Comparison of ENCODE assay signal across 27 cellular contexts in genomic region chr11:35986958-35987357, GRCh38. TPM values are rescaled to one million over a fixed set of nuclear protein-coding genes. Genes with fewer than 3 reads are reported as not detected.
"Had no signal": no experiment of that assay in that cellular context is flagged by ENCODE, and none has a peak within 500 bp of the region (broad histone marks: within the 10 kb centered on the region; RNA-seq: fewer than 3 reads in every experiment).

No MANE protein-coding gene starts in this region.

- H3K4me3 Mint-ChIP-seq: activated CD4-positive, alpha-beta memory T cell treated with anti-CD3 and anti-CD28 coated beads for 36 hours; activated CD4-positive, alpha-beta T cell treated with anti-CD3 and anti-CD28 coated beads, Interleukin-2, amount 10 ng/mL, durations not matched to agents 7 days and 5 days; activated naive CD8-positive, alpha-beta T cell treated with anti-CD3 and anti-CD28 coated beads, Interleukin-2, amount 50 U/mL, for 24 hours; activated T-cell treated with anti-CD3 and anti-CD28 coated beads, Interleukin-2, amount 50 U/mL, for 4 hours; T-cell had no signal

- H3K27ac Mint-ChIP-seq: activated CD4-positive, alpha-beta memory T cell treated with anti-CD3 and anti-CD28 coated beads for 36 hours; activated CD4-positive, alpha-beta T cell treated with anti-CD3 and anti-CD28 coated beads, Interleukin-2, amount 10 ng/mL, durations not matched to agents 7 days and 5 days; activated naive CD4-positive, alpha-beta T cell treated with anti-CD3 and anti-CD28 coated beads, Interleukin-2, amount 50 U/mL, for 72 hours; activated naive CD8-positive, alpha-beta T cell treated with anti-CD3 and anti-CD28 coated beads, Interleukin-2, amount 50 U/mL, for 24 hours; T-cell had no signal

- H3K36me3 ChIP-seq: ascending aorta, cardiac muscle cell had no signal

- DNase-seq: activated CD4-positive, alpha-beta memory T cell treated with anti-CD3 and anti-CD28 coated beads for 36 hours; activated CD4-positive, alpha-beta T cell treated with anti-CD3 and anti-CD28 coated beads, Interleukin-2, amount 10 ng/mL, durations not matched to agents 7 days and 5 days; activated CD4-positive, CD25-positive, alpha-beta regulatory T cell; activated CD8-positive, alpha-beta memory T cell treated with anti-CD3 and anti-CD28 coated beads for 24 hours; activated effector memory CD4-positive, alpha-beta T cell treated with anti-CD3 and anti-CD28 coated beads, Interleukin-2, amount 50 U/mL, for 16 hours; activated naive CD4-positive, alpha-beta T cell treated with Interleukin-2 at 50 U/mL for 16 hours; activated naive CD8-positive, alpha-beta T cell treated with anti-CD3 and anti-CD28 coated beads, Interleukin-2, amount 50 U/mL, for 24 hours; activated T-cell treated with anti-CD3 and anti-CD28 coated beads, Interleukin-2, amount 50 U/mL, for 4 hours; amniotic stem cell; body of pancreas; NCI-H1092; NCI-H1417 treated with DMSO at 0.1 percent for 48 hours; NCI-H1694; NCI-H2081; NCI-H2171; NCI-H226; NCI-H774; RPMI8226; T-cell; T1000 had no signal

- H3K9me3 ChIP-seq: ascending aorta, body of pancreas had no signal

- ATAC-seq: activated naive CD4-positive, alpha-beta T cell treated with anti-CD3 and anti-CD28 coated beads, Interleukin-2, amount 50 U/mL, for 72 hours; activated naive CD8-positive, alpha-beta T cell treated with anti-CD3 and anti-CD28 coated beads, Interleukin-2, amount 50 U/mL, for 24 hours; activated T-cell treated with anti-CD3 and anti-CD28 coated beads, Interleukin-2, amount 50 U/mL, for 4 hours; body of pancreas; Panc1; Right ventricle myocardium inferior; T-cell had no signal

- H3K27ac ChIP-seq: ascending aorta, body of pancreas, cardiac muscle cell, SK-N-MC had no signal

- H3K27me3 ChIP-seq: ascending aorta, body of pancreas, cardiac muscle cell had no signal

- H3K9me3 Mint-ChIP-seq: activated CD4-positive, alpha-beta T cell treated with anti-CD3 and anti-CD28 coated beads, Interleukin-2, amount 10 ng/mL, durations not matched to agents 7 days and 5 days; activated naive CD4-positive, alpha-beta T cell treated with anti-CD3 and anti-CD28 coated beads, Interleukin-2, amount 50 U/mL, for 72 hours; activated naive CD8-positive, alpha-beta T cell treated with anti-CD3 and anti-CD28 coated beads, Interleukin-2, amount 50 U/mL, for 24 hours; activated T-cell treated with anti-CD3 and anti-CD28 coated beads, Interleukin-2, amount 50 U/mL, for 4 hours had no signal

- H3K4me1 ChIP-seq: body of pancreas had no signal

- H3K4me1 Mint-ChIP-seq: activated CD4-positive, alpha-beta T cell treated with anti-CD3 and anti-CD28 coated beads, Interleukin-2, amount 10 ng/mL, durations not matched to agents 7 days and 5 days; activated naive CD8-positive, alpha-beta T cell treated with anti-CD3 and anti-CD28 coated beads, Interleukin-2, amount 50 U/mL, for 24 hours; T-cell had no signal

- H3K36me3 Mint-ChIP-seq: activated CD4-positive, alpha-beta memory T cell treated with anti-CD3 and anti-CD28 coated beads for 36 hours; T-cell had no signal

- H3K4me3 ChIP-seq: ascending aorta, body of pancreas, cardiac muscle cell, SK-N-MC had no signal

RNA-seq across cellular contexts. Expression of gene LDLRAD3, which starts 43.1 kb away (rescaled TPM):
- total RNA-seq: OCI-LY7 had no signal
